Comparison of ENCODE assay signal across 1 cellular context in genomic region chr1:220690140-220691038, GRCh38.
A peak's percentile ranks its signal among the peaks of the same experiment; 100 is the strongest.
TF ChIP-seq lines count a peak whose summit lies in the region.

Gene C1orf115, plus strand, starts transcription at chr1:220690363. Its CDS starts 40 bp downstream, at chr1:220690403.

TF ChIP-seq in HepG2, 621 proteins besides CTCF, POLR2A, EP300 and RAD21 (continued from another document and continues in another):
- TF ChIP-seq ZNF512B (CRISPR knock-in tag; IDR thresholded peaks at IDR 0.05; ENCODE audit: borderline replicate concordance) (no peak; the same call in 1 of the 2 replicates), ZBTB2 (CRISPR knock-in tag; IDR thresholded peaks at IDR 0.05; ENCODE audit: low read depth) (no peak), SIN3A (IDR thresholded peaks at IDR 0.05; ENCODE audit: borderline replicate concordance, low read depth, low read length) (peak; percentile 41; the same call in 1 of the 2 replicates), ZNF292 (CRISPR knock-in tag; IDR thresholded peaks at IDR 0.05; ENCODE audit: borderline replicate concordance, low read depth) (no peak), HDAC2 (CRISPR knock-in tag; IDR thresholded peaks at IDR 0.05) (peak; percentile 71), AFF4 (CRISPR knock-in tag; IDR thresholded peaks at IDR 0.05) (no peak), JARID2 (CRISPR knock-in tag; IDR thresholded peaks at IDR 0.05; ENCODE audit: insufficient replicate concordance) (no peak), SMC3 (IDR thresholded peaks at IDR 0.05; ENCODE audit: low read length) (peak; percentile 27; the same call in 1 of the 2 replicates), SKIL (CRISPR knock-in tag; IDR thresholded peaks at IDR 0.05; ENCODE audit: borderline replicate concordance) (no peak), THAP8 (CRISPR knock-in tag; IDR thresholded peaks at IDR 0.05; ENCODE audit: borderline replicate concordance) (no peak), ZNF720 (CRISPR knock-in tag; IDR thresholded peaks at IDR 0.05) (no peak), ZFP1 (CRISPR knock-in tag; IDR thresholded peaks at IDR 0.05) (no peak), ZNF460 (CRISPR knock-in tag; IDR thresholded peaks at IDR 0.05; ENCODE audit: borderline replicate concordance) (no peak; the same call in 1 of the 2 replicates), DRAP1 (CRISPR knock-in tag; IDR thresholded peaks at IDR 0.05) (peak; percentile 56; the same call in 1 of the 2 replicates), ELF4 (CRISPR knock-in tag; IDR thresholded peaks at IDR 0.05; ENCODE audit: borderline replicate concordance) (no peak), KDM4B (CRISPR knock-in tag; IDR thresholded peaks at IDR 0.05) (peak; percentile 83; the same call in 1 of the 2 replicates), ZNF768 (CRISPR knock-in tag; IDR thresholded peaks at IDR 0.05) (0 out of 2 replicates have a peak, but pooled peaks have one; percentile 69), ZNF124 (CRISPR knock-in tag; IDR thresholded peaks at IDR 0.05) (no peak; the same call in 1 of the 2 replicates), KAT2B (IDR thresholded peaks at IDR 0.05; ENCODE audit: borderline replicate concordance, low read depth, low read length) (no peak), SRSF4 (IDR thresholded peaks at IDR 0.05; ENCODE audit: low read depth, low read length, poor library complexity, severe bottlenecking) (no peak), E2F2 (CRISPR knock-in tag; IDR thresholded peaks at IDR 0.05; ENCODE audit: borderline replicate concordance) (no peak), ZNF260 (CRISPR knock-in tag; IDR thresholded peaks at IDR 0.05; ENCODE audit: borderline replicate concordance, low read depth) (no peak), CREB3 (CRISPR knock-in tag; IDR thresholded peaks at IDR 0.05) (no peak), CHD2 (IDR thresholded peaks at IDR 0.05; ENCODE audit: low read depth, low read length) (no peak), SNAPC5 (CRISPR knock-in tag; IDR thresholded peaks at IDR 0.05; ENCODE audit: borderline replicate concordance) (no peak), KDM3A (CRISPR knock-in tag; IDR thresholded peaks at IDR 0.05; ENCODE audit: low read depth) (peak; percentile 79; the same call in 1 of the 2 replicates), MATR3 (CRISPR knock-in tag; IDR thresholded peaks at IDR 0.05) (no peak), ZNF367 (CRISPR knock-in tag; IDR thresholded peaks at IDR 0.05; ENCODE audit: borderline replicate concordance) (0 out of 2 replicates have a peak, but pooled peaks have one; percentile 19), RFXANK (CRISPR knock-in tag; IDR thresholded peaks at IDR 0.05) (peak; percentile 47; the same call in 1 of the 2 replicates), FOXO4 (CRISPR knock-in tag; conservative IDR thresholded peaks at IDR 0.05) (no peak), TBL1XR1 (IDR thresholded peaks at IDR 0.05; ENCODE audit: borderline replicate concordance, low read length, partially characterized antibody) (no peak), HOMEZ (CRISPR knock-in tag; IDR thresholded peaks at IDR 0.05; ENCODE audit: low read depth) (no peak), U2AF1 (optimal IDR thresholded peaks at IDR 0.05; ENCODE audit: low read depth, low read length) (peak; percentile 71), KLF9 (CRISPR knock-in tag; IDR thresholded peaks at IDR 0.05; ENCODE audit: low read depth) (no peak), ZNF605 (CRISPR knock-in tag; IDR thresholded peaks at IDR 0.05) (peak; percentile 53; the same call in 1 of the 2 replicates), SOX6 (IDR thresholded peaks at IDR 0.05) (no peak), SOX6 (CRISPR knock-in tag; IDR thresholded peaks at IDR 0.05) (peak; percentile 64), MBNL3 (CRISPR knock-in tag; conservative IDR thresholded peaks at IDR 0.05) (no peak), ZNF382 (CRISPR knock-in tag; IDR thresholded peaks at IDR 0.05; ENCODE audit: borderline replicate concordance) (no peak), CAMTA2 (CRISPR knock-in tag; IDR thresholded peaks at IDR 0.05; ENCODE audit: borderline replicate concordance) (peak; percentile 77; the same call in 1 of the 2 replicates), ZNF101 (CRISPR knock-in tag; IDR thresholded peaks at IDR 0.05; ENCODE audit: borderline replicate concordance, low read depth) (no peak)
